ENCODE assay signal across 8 cellular contexts in the genomic region with DNA sequence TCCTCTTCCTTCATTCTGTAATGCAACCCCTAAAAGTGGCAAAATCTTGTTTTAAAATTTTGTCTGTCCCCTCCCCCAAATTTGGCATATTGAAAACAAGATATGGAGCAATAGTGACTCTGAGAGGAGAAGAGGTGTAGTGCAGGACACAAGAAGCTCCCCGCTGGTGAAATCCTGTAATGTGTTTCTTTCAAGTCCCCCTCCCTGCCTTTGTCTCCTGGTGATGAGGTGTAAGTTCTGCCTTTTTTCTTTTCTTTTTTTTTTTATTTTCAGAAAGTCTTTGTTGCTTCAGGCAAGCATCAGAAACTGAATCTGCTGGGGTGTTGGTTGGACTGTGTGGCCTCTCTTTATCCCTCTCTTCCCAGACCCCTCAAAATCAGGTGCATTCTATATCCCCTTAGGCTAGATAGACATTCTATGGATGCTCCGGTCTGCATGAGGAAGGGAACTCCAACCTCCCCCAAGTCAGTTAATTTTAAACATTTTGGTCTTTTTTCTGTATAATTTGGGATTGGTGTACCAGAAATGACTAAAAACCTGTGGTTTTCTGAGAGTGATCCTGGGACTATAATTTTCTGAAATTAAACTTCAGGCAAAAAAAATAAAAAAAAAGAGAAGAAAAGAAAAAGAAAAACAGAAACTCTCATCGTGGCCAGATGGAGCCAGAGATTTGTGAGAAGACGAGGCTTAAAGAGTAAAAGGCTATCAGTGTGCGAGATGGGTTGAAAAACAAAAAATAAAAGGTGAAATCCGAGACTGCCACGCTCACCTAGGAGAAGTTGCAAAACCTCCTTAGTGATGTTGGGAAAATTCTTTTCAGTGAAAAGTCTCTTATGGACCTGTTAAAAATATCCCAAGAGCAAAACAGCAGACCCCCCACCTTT. TPM values are rescaled to one million over a fixed set of nuclear protein-coding genes. Genes with fewer than 3 reads are reported as not detected.
DNase-seq lines count a peak whose midpoint lies in the region; TF ChIP-seq lines count a peak whose summit lies in the region.

No MANE protein-coding gene starts in this region.

- in situ Hi-C loops in ACHN (cut with HindIII; ENCODE audit: low pct_ligation_motif_present, low pct_unique_long_range_greater_than_20kb, low sequenced_read_pairs), result no loop called here
- in situ Hi-C loops in GM13977 (cut with MboI; ENCODE audit: low pct_unique_long_range_greater_than_20kb, low sequenced_read_pairs, unreplicated experiment), result no loop called here

- no peaks in the 10 kb centered on the region for H3K27me3 ChIP-seq in tibial nerve

- TF ChIP-seq POLR2A in tibial nerve (IDR thresholded peaks at IDR 0.05), result no peak

- TF ChIP-seq EP300 in tibial nerve (IDR thresholded peaks at IDR 0.05), result no peak

- 34 to 35% methylated on average over 7 of the region's 7 CpGs for whole genome bisulfite sequencing in tibial nerve, 2 donors

- H3K9me3 ChIP-seq in tibial nerve, result no peaks in the 10 kb centered on the region

- H3K4me3 ChIP-seq in foreskin fibroblast (ENCODE audit: low read depth in 1 of 2, low read length in 2 of 2) (no peak overlapping the region), tibial nerve (no peak overlapping the region)

- peaks cover 0 to 13% (median 4%) of the 10 kb centered on the region in 4 donors for H3K4me1 ChIP-seq in tibial nerve

- peak; percentile 37 for DNase-seq in ACHN
- no peak for DNase-seq in GM13977 (ENCODE audit: low spot score)
- DNase-seq in RPMI8226, result peak; percentile 20
- peak in 1 of 2 donors; percentile 33 for DNase-seq in foreskin fibroblast
- DNase-seq in tibial nerve (ENCODE audit: low spot score in 2 of 2), result no peak
- no peak for DNase-seq in activated T-cell treated with anti-CD3 and anti-CD28 coated beads, Interleukin-2, amount 50 U/mL, for 1 hour
- DNase-seq in NCI-H1436 treated with DMSO at 0.1 percent for 48 hours (lab: John Stamatoyannopoulos, UW), result no peak
- DNase-seq in activated T-cell treated with anti-CD3 and anti-CD28 coated beads, Interleukin-2, amount 50 U/mL, for 48 hours, result no peak

- peak overlapping the region in 1 of 4 donors; percentile 18 for H3K27ac ChIP-seq in tibial nerve

- TF ChIP-seq CTCF in GM13977 (IDR thresholded peaks at IDR 0.05; ENCODE audit: extremely low read depth, insufficient read depth, missing control alignments), result peak; percentile 37
- TF ChIP-seq CTCF in foreskin fibroblast (IDR thresholded peaks at IDR 0.05; ENCODE audit: low read depth, low read length), result peak; percentile 21
- TF ChIP-seq CTCF in tibial nerve (IDR thresholded peaks at IDR 0.05), result peak in 4 of 5 experiments; percentile 15 to 46 (median 33)

- no peaks in the 10 kb centered on the region for H3K36me3 ChIP-seq in tibial nerve

RNA-seq across cellular contexts. Expression of gene ACKR2, which starts 21.4 kb away (rescaled TPM):
- total RNA-seq in tibial nerve, result 10 to 100 TPM; 25.2 to 59.0 (median 38.6) TPM

RNA-seq across cellular contexts. Expression of gene HIGD1A, which starts 26.4 kb away (rescaled TPM):
- 100 to 1,000 TPM; 155 to 204 (median 186) TPM for total RNA-seq in tibial nerve

RNA-seq across cellular contexts. Expression of gene CYP8B1, which starts 45.0 kb away (rescaled TPM):
- total RNA-seq in tibial nerve, result not detected

RNA-seq across cellular contexts. Expression of gene CCDC13, which starts 57.6 kb away (rescaled TPM):
- 10 to 100 TPM in 1 of 4 donors, 1 to 10 TPM in 3; 1.7 to 12.6 (median 2.0) TPM for total RNA-seq in tibial nerve

Comparison
In these comparisons a context has a peak if more than half of its experiments do, and no peak if none do; other contexts are left out.
1. DNase-seq: peak in ACHN (single experiment) and RPMI8226 (single experiment); none in GM13977 (single experiment), tibial nerve (0 of 2), activated T-cell treated with anti-CD3 and anti-CD28 coated beads, Interleukin-2, amount 50 U/mL, for 1 hour (single experiment), NCI-H1436 treated with DMSO at 0.1 percent for 48 hours (single experiment) and activated T-cell treated with anti-CD3 and anti-CD28 coated beads, Interleukin-2, amount 50 U/mL, for 48 hours (0 of 2).
2. Peak in every context shown above with its lines, with median percentiles within 50 percentile points of each other: CTCF ChIP-seq.